1 cellular context compared by ENCODE assay signal in the genomic region with DNA sequence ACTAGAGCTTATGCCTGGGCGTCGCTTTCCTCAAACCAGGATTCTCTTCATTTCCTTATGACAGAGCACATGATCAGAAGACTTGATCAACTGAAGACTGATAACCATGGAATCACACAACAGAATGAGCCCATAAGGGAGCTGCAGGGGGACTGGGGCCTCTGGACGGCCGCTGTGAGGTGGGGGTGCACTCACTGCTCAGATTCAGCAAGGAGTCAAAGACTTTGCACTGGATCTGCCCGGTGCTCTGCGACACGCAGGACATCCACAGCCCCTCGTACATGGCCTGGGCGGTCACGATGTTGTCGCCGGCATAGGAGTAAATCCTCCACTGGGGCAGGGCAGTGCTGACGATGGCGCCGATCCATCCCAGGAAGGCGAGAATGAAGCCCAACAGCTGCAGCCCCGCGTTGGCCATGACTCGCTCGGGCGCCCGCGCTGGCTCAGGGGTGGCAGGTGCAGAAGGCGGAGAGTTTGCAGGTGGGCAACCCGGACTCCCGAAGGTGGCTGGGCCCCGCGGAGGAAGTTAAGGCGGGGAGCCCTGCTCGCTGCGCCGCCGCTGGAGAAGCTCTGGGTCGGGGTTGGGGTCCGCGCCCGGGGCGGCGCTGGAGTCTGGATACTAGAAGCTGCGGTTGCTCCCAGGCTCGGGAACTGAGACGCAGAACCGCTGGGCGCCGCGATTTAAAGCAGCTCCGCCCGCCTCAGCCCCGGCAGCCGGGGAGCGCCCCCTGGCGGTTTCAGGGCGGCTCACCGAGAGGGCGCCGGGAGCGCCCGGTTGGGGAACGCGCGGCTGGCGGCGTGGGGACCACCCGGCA.
TF ChIP-seq lines count a peak whose summit lies in the region.

A gene with protein sequence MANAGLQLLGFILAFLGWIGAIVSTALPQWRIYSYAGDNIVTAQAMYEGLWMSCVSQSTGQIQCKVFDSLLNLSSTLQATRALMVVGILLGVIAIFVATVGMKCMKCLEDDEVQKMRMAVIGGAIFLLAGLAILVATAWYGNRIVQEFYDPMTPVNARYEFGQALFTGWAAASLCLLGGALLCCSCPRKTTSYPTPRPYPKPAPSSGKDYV (minus strand): TSS at position 658 of the 815 bp plus-strand sequence. CDS start 240 bp downstream, at position 418.

TF ChIP-seq in GM23338, 12 proteins besides CTCF, POLR2A, EP300 and RAD21 (continued from another document):
- TF ChIP-seq, protein P1, sequence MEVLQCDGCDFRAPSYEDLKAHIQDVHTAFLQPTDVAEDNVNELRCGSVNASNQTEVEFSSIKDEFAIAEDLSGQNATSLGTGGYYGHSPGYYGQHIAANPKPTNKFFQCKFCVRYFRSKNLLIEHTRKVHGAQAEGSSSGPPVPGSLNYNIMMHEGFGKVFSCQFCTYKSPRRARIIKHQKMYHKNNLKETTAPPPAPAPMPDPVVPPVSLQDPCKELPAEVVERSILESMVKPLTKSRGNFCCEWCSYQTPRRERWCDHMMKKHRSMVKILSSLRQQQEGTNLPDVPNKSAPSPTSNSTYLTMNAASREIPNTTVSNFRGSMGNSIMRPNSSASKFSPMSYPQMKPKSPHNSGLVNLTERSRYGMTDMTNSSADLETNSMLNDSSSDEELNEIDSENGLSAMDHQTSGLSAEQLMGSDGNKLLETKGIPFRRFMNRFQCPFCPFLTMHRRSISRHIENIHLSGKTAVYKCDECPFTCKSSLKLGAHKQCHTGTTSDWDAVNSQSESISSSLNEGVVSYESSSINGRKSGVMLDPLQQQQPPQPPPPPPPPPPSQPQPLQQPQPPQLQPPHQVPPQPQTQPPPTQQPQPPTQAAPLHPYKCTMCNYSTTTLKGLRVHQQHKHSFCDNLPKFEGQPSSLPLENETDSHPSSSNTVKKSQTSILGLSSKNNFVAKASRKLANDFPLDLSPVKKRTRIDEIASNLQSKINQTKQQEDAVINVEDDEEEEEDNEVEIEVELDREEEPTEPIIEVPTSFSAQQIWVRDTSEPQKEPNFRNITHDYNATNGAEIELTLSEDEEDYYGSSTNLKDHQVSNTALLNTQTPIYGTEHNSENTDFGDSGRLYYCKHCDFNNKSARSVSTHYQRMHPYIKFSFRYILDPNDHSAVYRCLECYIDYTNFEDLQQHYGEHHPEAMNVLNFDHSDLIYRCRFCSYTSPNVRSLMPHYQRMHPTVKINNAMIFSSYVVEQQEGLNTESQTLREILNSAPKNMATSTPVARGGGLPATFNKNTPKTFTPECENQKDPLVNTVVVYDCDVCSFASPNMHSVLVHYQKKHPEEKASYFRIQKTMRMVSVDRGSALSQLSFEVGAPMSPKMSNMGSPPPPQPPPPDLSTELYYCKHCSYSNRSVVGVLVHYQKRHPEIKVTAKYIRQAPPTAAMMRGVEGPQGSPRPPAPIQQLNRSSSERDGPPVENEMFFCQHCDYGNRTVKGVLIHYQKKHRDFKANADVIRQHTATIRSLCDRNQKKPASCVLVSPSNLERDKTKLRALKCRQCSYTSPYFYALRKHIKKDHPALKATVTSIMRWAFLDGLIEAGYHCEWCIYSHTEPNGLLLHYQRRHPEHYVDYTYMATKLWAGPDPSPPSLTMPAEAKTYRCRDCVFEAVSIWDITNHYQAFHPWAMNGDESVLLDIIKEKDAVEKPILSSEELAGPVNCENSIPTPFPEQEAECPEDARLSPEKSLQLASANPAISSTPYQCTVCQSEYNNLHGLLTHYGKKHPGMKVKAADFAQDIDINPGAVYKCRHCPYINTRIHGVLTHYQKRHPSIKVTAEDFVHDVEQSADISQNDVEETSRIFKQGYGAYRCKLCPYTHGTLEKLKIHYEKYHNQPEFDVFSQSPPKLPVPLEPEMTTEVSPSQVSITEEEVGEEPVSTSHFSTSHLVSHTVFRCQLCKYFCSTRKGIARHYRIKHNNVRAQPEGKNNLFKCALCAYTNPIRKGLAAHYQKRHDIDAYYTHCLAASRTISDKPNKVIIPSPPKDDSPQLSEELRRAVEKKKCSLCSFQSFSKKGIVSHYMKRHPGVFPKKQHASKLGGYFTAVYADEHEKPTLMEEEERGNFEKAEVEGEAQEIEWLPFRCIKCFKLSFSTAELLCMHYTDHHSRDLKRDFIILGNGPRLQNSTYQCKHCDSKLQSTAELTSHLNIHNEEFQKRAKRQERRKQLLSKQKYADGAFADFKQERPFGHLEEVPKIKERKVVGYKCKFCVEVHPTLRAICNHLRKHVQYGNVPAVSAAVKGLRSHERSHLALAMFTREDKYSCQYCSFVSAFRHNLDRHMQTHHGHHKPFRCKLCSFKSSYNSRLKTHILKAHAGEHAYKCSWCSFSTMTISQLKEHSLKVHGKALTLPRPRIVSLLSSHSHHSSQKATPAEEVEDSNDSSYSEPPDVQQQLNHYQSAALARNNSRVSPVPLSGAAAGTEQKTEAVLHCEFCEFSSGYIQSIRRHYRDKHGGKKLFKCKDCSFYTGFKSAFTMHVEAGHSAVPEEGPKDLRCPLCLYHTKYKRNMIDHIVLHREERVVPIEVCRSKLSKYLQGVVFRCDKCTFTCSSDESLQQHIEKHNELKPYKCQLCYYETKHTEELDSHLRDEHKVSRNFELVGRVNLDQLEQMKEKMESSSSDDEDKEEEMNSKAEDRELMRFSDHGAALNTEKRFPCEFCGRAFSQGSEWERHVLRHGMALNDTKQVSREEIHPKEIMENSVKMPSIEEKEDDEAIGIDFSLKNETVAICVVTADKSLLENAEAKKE (CRISPR knock-in tag; IDR thresholded peaks at IDR 0.05): 0 out of 2 replicates have a peak, but pooled peaks have one; percentile 41
- no peak for TF ChIP-seq ZNF331 (CRISPR knock-in tag; IDR thresholded peaks at IDR 0.05; ENCODE audit: low read depth)
- TF ChIP-seq ETS1 (IDR thresholded peaks at IDR 0.05): no peak
